ENCODE assay signal across 18 cellular contexts in the genomic region with DNA sequence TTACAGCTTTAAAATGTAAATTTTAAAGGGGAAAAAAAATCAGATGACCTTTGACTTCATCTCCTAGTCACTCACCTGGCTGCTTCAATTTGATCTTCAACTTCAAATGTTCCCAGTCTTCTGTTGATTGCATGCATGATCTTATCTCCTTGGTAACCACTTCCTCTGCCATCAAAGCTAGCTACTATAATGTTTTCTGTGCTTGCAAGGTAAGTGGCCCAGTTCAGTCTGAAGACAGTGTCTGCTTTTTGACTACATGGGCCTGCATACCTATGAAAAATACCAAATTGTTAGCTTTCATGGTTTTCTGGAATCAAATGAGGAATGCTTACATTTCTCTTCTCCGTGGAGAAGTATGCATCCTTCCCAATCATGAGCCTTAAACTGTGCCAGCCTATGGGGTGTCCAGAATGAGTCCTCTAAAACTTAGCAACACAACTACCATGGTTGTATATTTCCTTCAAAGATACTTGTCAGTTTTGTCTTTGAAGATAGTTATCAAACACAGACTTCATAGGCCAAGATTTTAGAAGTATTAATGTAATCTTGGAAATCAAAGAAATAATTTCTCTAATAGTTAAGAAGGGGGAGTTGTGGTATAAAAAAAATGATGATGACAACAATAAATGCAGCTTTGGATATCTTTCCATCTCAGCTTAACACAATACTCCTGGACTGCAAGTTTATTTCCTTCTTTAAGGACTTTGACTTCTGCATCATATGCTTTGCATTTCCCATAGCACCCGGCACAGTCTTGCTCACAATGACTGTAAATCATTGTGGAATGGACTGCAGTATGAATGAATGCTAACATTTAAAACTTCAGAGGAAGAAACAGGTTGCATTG.
DNase-seq lines count a peak whose midpoint lies in the region; ATAC-seq and TF ChIP-seq lines count a peak whose summit lies in the region.
"Had no signal": no experiment of that assay in that cellular context is flagged by ENCODE, and none has a peak within 500 bp of the region (broad histone marks: within the 10 kb centered on the region; RNA-seq: fewer than 3 reads in every experiment).

No MANE protein-coding gene starts in this region.

- intact Hi-C loops in CD4-positive, alpha-beta T cell (cut with DNase I, micrococcal nuclease), result loop anchor here in 1 of 2 experiments (2.0 to 5.0 kb wide), 2 partner anchors 19 to 45 kb away; no protein-coding TSS in a partner anchor
- intact Hi-C loops in thyroid gland (cut with DNase I), result no loop called here

- peak overlapping the region; percentile 86 for H3K27ac Mint-ChIP-seq in CD4-positive, alpha-beta T cell
- H3K27ac Mint-ChIP-seq in T-helper 2 cell treated with Interferon-gamma antibody and Interleukin-4, amounts not matched to agents 5 μg/mL and 100 μg/mL, for 36 hours, result peak overlapping the region; percentile 91
- peak overlapping the region in 1 of 6 donors; percentile 7 for H3K27ac Mint-ChIP-seq in immature natural killer cell
- H3K27ac Mint-ChIP-seq: activated B cell treated with CpG ODN at 0.5 μM for 24 hours, nephron progenitor cell had no signal

- no peaks in the 10 kb centered on the region for H3K9me3 ChIP-seq in CD4-positive, alpha-beta T cell (ENCODE audit: control insufficient read depth, low read length)
- no peaks in the 10 kb centered on the region for H3K9me3 ChIP-seq in thyroid gland
- H3K9me3 ChIP-seq: SK-N-SH had no signal

- ATAC-seq in CD4-positive, alpha-beta T cell (ENCODE audit: poor library complexity), result peak; percentile 92
- no peak for ATAC-seq in foreskin keratinocyte

- H3K4me3 ChIP-seq in thyroid gland (replicated peaks in 1 of 3), result no peak overlapping the region

- H3K4me3 Mint-ChIP-seq in CD4-positive, alpha-beta T cell, result peak overlapping the region; percentile 42
- peak overlapping the region; percentile 63 for H3K4me3 Mint-ChIP-seq in T-helper 2 cell treated with Interferon-gamma antibody and Interleukin-4, amounts not matched to agents 5 μg/mL and 100 μg/mL, for 36 hours
- peak overlapping the region in 1 of 5 donors; percentile 6 for H3K4me3 Mint-ChIP-seq in immature natural killer cell
- H3K4me3 Mint-ChIP-seq: activated B cell treated with CpG ODN at 0.5 μM for 24 hours, nephron progenitor cell had no signal

- no peak for TF ChIP-seq POLR2A in thyroid gland (IDR thresholded peaks at IDR 0.05)

- no peaks in the 10 kb centered on the region for H3K9me3 Mint-ChIP-seq in CD4-positive, alpha-beta T cell
- peaks cover 8% of the 10 kb centered on the region for H3K9me3 Mint-ChIP-seq in T-helper 2 cell treated with Interferon-gamma antibody and Interleukin-4, amounts not matched to agents 5 μg/mL and 100 μg/mL, for 36 hours
- H3K9me3 Mint-ChIP-seq in immature natural killer cell, result peaks cover 0 to 2% (median 0%) of the 10 kb centered on the region in 6 donors
- H3K9me3 Mint-ChIP-seq: activated B cell treated with CpG ODN at 0.5 μM for 24 hours, nephron progenitor cell had no signal

- 79 to 84% methylated on average over 2 of the region's 2 CpGs for WGBS in thyroid gland, 2 donors

- POLR2A ChIA-PET in CD4-positive, alpha-beta T cell (lab: Charles Lee), result interaction anchor here (0.6 to 6.1 kb wide), 25 partner anchors 10 to 307 kb away, joined by 3 to 48 read pairs (median 4); a partner anchor contains a TSS

- no peaks in the 10 kb centered on the region for H3K27me3 ChIP-seq in CD4-positive, alpha-beta T cell (ENCODE audit: control insufficient read depth, insufficient read depth, low read length)
- H3K27me3 ChIP-seq in foreskin keratinocyte (no peaks in the 10 kb centered on the region), thyroid gland (no peaks in the 10 kb centered on the region)

- H3K27ac ChIP-seq in CD4-positive, alpha-beta T cell (ENCODE audit: low read depth, low read length), result peak overlapping the region; percentile 82
- H3K27ac ChIP-seq in foreskin keratinocyte, result no peak overlapping the region
- no peak overlapping the region for H3K27ac ChIP-seq in thyroid gland
- H3K27ac ChIP-seq: 22Rv1, C4-2B had no signal

- H3K4me1 ChIP-seq in foreskin keratinocyte (no peaks in the 10 kb centered on the region), thyroid gland (no peaks in the 10 kb centered on the region)

- no peak for TF ChIP-seq CTCF in CD4-positive, alpha-beta T cell (IDR thresholded peaks at IDR 0.05)
- TF ChIP-seq CTCF in foreskin keratinocyte (conservative IDR thresholded peaks at IDR 0.05) (no peak), thyroid gland (IDR thresholded peaks at IDR 0.05) (no peak)

- no peaks in the 10 kb centered on the region for H3K36me3 ChIP-seq in thyroid gland

- CTCF ChIA-PET in CD4-positive, alpha-beta T cell (lab: Charles Lee), result interaction anchor here (1.2 kb wide), 2 partner anchors 62 to 63 kb away, joined by 3 read pairs; a partner anchor contains a TSS

- no peaks in the 10 kb centered on the region for H3K27me3 Mint-ChIP-seq in CD4-positive, alpha-beta T cell
- H3K27me3 Mint-ChIP-seq in T-helper 2 cell treated with Interferon-gamma antibody and Interleukin-4, amounts not matched to agents 5 μg/mL and 100 μg/mL, for 36 hours (ENCODE audit: low read depth), result no peaks in the 10 kb centered on the region
- peaks cover 0 to 3% (median 0%) of the 10 kb centered on the region in 3 donors for H3K27me3 Mint-ChIP-seq in immature natural killer cell (ENCODE audit: low read depth in 3 of 3)

- peaks cover 32% of the 10 kb centered on the region for H3K36me3 Mint-ChIP-seq in CD4-positive, alpha-beta T cell (ENCODE audit: low read depth)
- peaks cover 89% of the 10 kb centered on the region for H3K36me3 Mint-ChIP-seq in T-helper 2 cell treated with Interferon-gamma antibody and Interleukin-4, amounts not matched to agents 5 μg/mL and 100 μg/mL, for 36 hours (ENCODE audit: low read depth)
- H3K36me3 Mint-ChIP-seq in immature natural killer cell, result no peaks in the 10 kb centered on the region

- H3K4me1 Mint-ChIP-seq in CD4-positive, alpha-beta T cell (ENCODE audit: low read depth), result peaks cover 88% of the 10 kb centered on the region
- H3K4me1 Mint-ChIP-seq in T-helper 2 cell treated with Interferon-gamma antibody and Interleukin-4, amounts not matched to agents 5 μg/mL and 100 μg/mL, for 36 hours (ENCODE audit: low read depth), result peaks cover 69% of the 10 kb centered on the region
- H3K4me1 Mint-ChIP-seq in immature natural killer cell, result peaks cover 23 to 31% of the 10 kb centered on the region in 2 donors
- H3K4me1 Mint-ChIP-seq: nephron progenitor cell had no signal

- DNase-seq in DMS53 (lab: John Stamatoyannopoulos, UW) (peak; percentile 48), DMS53 treated with DMSO at 0.1 percent for 48 hours (lab: John Stamatoyannopoulos, UW; ENCODE audit: unreplicated experiment) (no peak), immature natural killer cell (peak; percentile 10 to 28 (median 13)), glomerular visceral epithelial cell (ENCODE audit: extremely low spot score) (no peak), foreskin keratinocyte (no peak), thyroid gland (no peak)
- DNase-seq in CD4-positive, alpha-beta T cell, result peak in 4 of 10 experiments; percentile 10 to 44 (median 14)
- peak; percentile 39 for DNase-seq in T-helper 2 cell treated with Interferon-gamma antibody and Interleukin-4, amounts not matched to agents 5 μg/mL and 100 μg/mL, for 36 hours (ENCODE audit: low spot score)
- DNase-seq: activated B cell treated with CpG ODN at 0.5 μM for 24 hours; hypothalamus; NCI-H1092; NCI-H345; nephron progenitor cell; SK-N-SH; stimulated activated CD4-positive, alpha-beta T cell treated with anti-CD3 and anti-CD28 coated beads, Interleukin-1b, Interleukin-23, amount 100 ng/mL, for 48 hours; stimulated activated CD8-positive, alpha-beta memory T cell treated with anti-CD3 and anti-CD28 coated beads, Interleukin-4, amount 100 ng/mL, for 48 hours had no signal

Comparison
In these comparisons a context has a peak if more than half of its experiments do, and no peak if none do; other contexts are left out.
1. DNase-seq: peak in DMS53 (single experiment), T-helper 2 cell treated with Interferon-gamma antibody and Interleukin-4, amounts not matched to agents 5 μg/mL and 100 μg/mL, for 36 hours (single experiment) and immature natural killer cell (3 of 3); none in DMS53 treated with DMSO at 0.1 percent for 48 hours (single experiment), glomerular visceral epithelial cell (single experiment), foreskin keratinocyte (0 of 2) and thyroid gland (0 of 2).